In genomic region chr5:923473-923873, GRCh38 we compare ENCODE assay signal across 9 cellular contexts. TPM values are rescaled to one million over a fixed set of nuclear protein-coding genes. Genes with fewer than 3 reads are reported as not detected.
DNase-seq lines count a peak whose midpoint lies in the region; ATAC-seq and TF ChIP-seq lines count a peak whose summit lies in the region.
"Had no signal": no experiment of that assay in that cellular context is flagged by ENCODE, and none has a peak within 500 bp of the region (broad histone marks: within the 10 kb centered on the region; RNA-seq: fewer than 3 reads in every experiment).

No MANE protein-coding gene starts in this region.

- no peak for TF ChIP-seq POLR2A in upper lobe of left lung (IDR thresholded peaks at IDR 0.05)

- POLR2A ChIA-PET in RWPE1 (lab: Yijun Ruan, JAX; ENCODE audit: low non-redundant PET): no interaction called here

- no peaks in the 10 kb centered on the region for H3K4me1 ChIP-seq in foreskin keratinocyte
- no peaks in the 10 kb centered on the region for H3K4me1 ChIP-seq in parathyroid adenoma
- H3K4me1 ChIP-seq in upper lobe of left lung: peaks cover 9 to 13% (median 11%) of the 10 kb centered on the region in 4 donors

- 10 to 21% methylated on average over 5 to 14 of the region's 14 CpGs for WGBS in upper lobe of left lung, 2 donors

- peak; percentile 80 for ATAC-seq in GM21390 (IDR thresholded peaks at IDR 0.05; ENCODE audit: unreplicated experiment)
- peak; percentile 84 for ATAC-seq in foreskin keratinocyte
- ATAC-seq in upper lobe of left lung (ENCODE audit: low FRiP score in 2 of 2): peak; percentile 89 to 92

- peak overlapping the region; percentile 4 for H3K27ac Mint-ChIP-seq in activated T-helper 2 cell treated with anti-CD3 and anti-CD28 coated beads, Interferon-gamma antibody, Interleukin-2, Interleukin-4, amounts not matched to agents 10 μg/mL and 5 μg/mL and 100 μg/mL, durations not matched to agents 14 hours and 24 hours and 36 hours

- H2AFZ ChIP-seq in parathyroid adenoma: no peak overlapping the region

- peaks cover 21% of the 10 kb centered on the region for H3K4me1 Mint-ChIP-seq in activated T-helper 2 cell treated with anti-CD3 and anti-CD28 coated beads, Interferon-gamma antibody, Interleukin-2, Interleukin-4, amounts not matched to agents 10 μg/mL and 5 μg/mL and 100 μg/mL, durations not matched to agents 14 hours and 24 hours and 36 hours (ENCODE audit: low read depth)

- H3K27ac ChIP-seq in RWPE1: no peak overlapping the region
- H3K27ac ChIP-seq in foreskin keratinocyte: no peak overlapping the region
- no peak overlapping the region for H3K27ac ChIP-seq in parathyroid adenoma
- no peak overlapping the region for H3K27ac ChIP-seq in upper lobe of left lung
- H3K27ac ChIP-seq: SK-N-MC had no signal

- CTCF ChIA-PET in RWPE1 (lab: Yijun Ruan, JAX): interaction anchor here (0.5 to 1.2 kb wide), 11 partner anchors 10 to 730 kb away, joined by 3 to 7 read pairs (median 3); no protein-coding TSS in a partner anchor

- DNase-seq in CMK (ENCODE audit: low read depth) (peak; percentile 64), LHCN-M2 (ENCODE audit: low read depth) (peak; percentile 52), RWPE1 (ENCODE audit: low spot score) (peak; percentile 80), foreskin keratinocyte (peak in 1 of 2 donors; percentile 33), upper lobe of left lung (peak; percentile 73 to 93)
- DNase-seq in activated T-helper 2 cell treated with anti-CD3 and anti-CD28 coated beads, Interferon-gamma antibody, Interleukin-2, Interleukin-4, amounts not matched to agents 10 μg/mL and 5 μg/mL and 100 μg/mL, durations not matched to agents 14 hours and 24 hours and 36 hours (ENCODE audit: low spot score): peak; percentile 69

- H3K79me2 ChIP-seq in parathyroid adenoma: no peaks in the 10 kb centered on the region

- peaks cover 21% of the 10 kb centered on the region for H3K27me3 Mint-ChIP-seq in activated T-helper 2 cell treated with anti-CD3 and anti-CD28 coated beads, Interferon-gamma antibody, Interleukin-2, Interleukin-4, amounts not matched to agents 10 μg/mL and 5 μg/mL and 100 μg/mL, durations not matched to agents 14 hours and 24 hours and 36 hours (ENCODE audit: low read depth)

- no peak overlapping the region for H3K4me3 ChIP-seq in parathyroid adenoma (ENCODE audit: low read depth, low read length)
- no peak overlapping the region for H3K4me3 ChIP-seq in upper lobe of left lung
- H3K4me3 ChIP-seq: SK-N-MC had no signal

- H3K36me3 Mint-ChIP-seq in activated T-helper 2 cell treated with anti-CD3 and anti-CD28 coated beads, Interferon-gamma antibody, Interleukin-2, Interleukin-4, amounts not matched to agents 10 μg/mL and 5 μg/mL and 100 μg/mL, durations not matched to agents 14 hours and 24 hours and 36 hours (ENCODE audit: low read depth): peaks cover 14% of the 10 kb centered on the region

- no peaks in the 10 kb centered on the region for H3K9me3 Mint-ChIP-seq in activated T-helper 2 cell treated with anti-CD3 and anti-CD28 coated beads, Interferon-gamma antibody, Interleukin-2, Interleukin-4, amounts not matched to agents 10 μg/mL and 5 μg/mL and 100 μg/mL, durations not matched to agents 14 hours and 24 hours and 36 hours

- TF ChIP-seq CTCF in RWPE1 (conservative IDR thresholded peaks at IDR 0.05; ENCODE audit: low read depth): peak; percentile 96
- peak; percentile 91 for TF ChIP-seq CTCF in foreskin keratinocyte (conservative IDR thresholded peaks at IDR 0.05)
- TF ChIP-seq CTCF in parathyroid adenoma (IDR thresholded peaks at IDR 0.05): peak; percentile 82
- peak; percentile 63 to 91 (median 82) for TF ChIP-seq CTCF in upper lobe of left lung (IDR thresholded peaks at IDR 0.05)

- H3K9me3 ChIP-seq in parathyroid adenoma (ENCODE audit: control insufficient read depth, low read length) (no peaks in the 10 kb centered on the region), upper lobe of left lung (no peaks in the 10 kb centered on the region)

- H3K36me3 ChIP-seq in parathyroid adenoma (ENCODE audit: control insufficient read depth, insufficient read depth, low read length) (no peaks in the 10 kb centered on the region), upper lobe of left lung (no peaks in the 10 kb centered on the region)

- H3K4me2 ChIP-seq in parathyroid adenoma (ENCODE audit: low read length): no peak overlapping the region

- H3K4me3 Mint-ChIP-seq in activated T-helper 2 cell treated with anti-CD3 and anti-CD28 coated beads, Interferon-gamma antibody, Interleukin-2, Interleukin-4, amounts not matched to agents 10 μg/mL and 5 μg/mL and 100 μg/mL, durations not matched to agents 14 hours and 24 hours and 36 hours (ENCODE audit: low read depth): no peak overlapping the region

- TF ChIP-seq EP300 in upper lobe of left lung (IDR thresholded peaks at IDR 0.05): no peak

- no peak overlapping the region for H3K9ac ChIP-seq in parathyroid adenoma

- intact Hi-C loops in activated T-helper 2 cell treated with anti-CD3 and anti-CD28 coated beads, Interferon-gamma antibody, Interleukin-2, Interleukin-4, amounts not matched to agents 10 μg/mL and 5 μg/mL and 100 μg/mL, durations not matched to agents 14 hours and 24 hours and 36 hours (cut with micrococcal nuclease): loop anchor here (1.0 to 10.0 kb wide), 3 partner anchors 88 to 721 kb away; no protein-coding TSS in a partner anchor

- peaks cover 33% of the 10 kb centered on the region for H3K27me3 ChIP-seq in foreskin keratinocyte
- peaks cover 3% of the 10 kb centered on the region for H3K27me3 ChIP-seq in parathyroid adenoma (ENCODE audit: control insufficient read depth, insufficient read depth, low read length)
- H3K27me3 ChIP-seq in upper lobe of left lung: peaks cover 0 to 7% (median 4%) of the 10 kb centered on the region in 4 donors

RNA-seq across cellular contexts. Expression of gene TRIP13, which starts 30.8 kb away (rescaled TPM):
- total RNA-seq in LHCN-M2 (2014; rRNA removed) (64.7 and 65.9 TPM in 2 replicates), foreskin keratinocyte (43.4 and 58.3 TPM in 2 replicates), upper lobe of left lung (1 to 10 TPM; 1.0 to 2.1 (median 1.5) TPM)
- 21.2 TPM for polyA plus RNA-seq in LHCN-M2 (2012)
- total RNA-seq in activated T-helper 2 cell treated with anti-CD3 and anti-CD28 coated beads, Interferon-gamma antibody, Interleukin-2, Interleukin-4, amounts not matched to agents 10 μg/mL and 5 μg/mL and 100 μg/mL, durations not matched to agents 14 hours and 24 hours and 36 hours: 36.6 and 37.6 TPM in 2 replicates
- polyA plus RNA-seq in foreskin keratinocyte: 27.7 and 37.9 TPM in 2 replicates

RNA-seq across cellular contexts. Expression of gene BRD9, which starts 30.9 kb away (rescaled TPM):
- 44.7 and 45.8 TPM in 2 replicates for total RNA-seq in LHCN-M2 (2014; rRNA removed)
- 30.8 TPM for polyA plus RNA-seq in LHCN-M2 (2012)
- 72.9 and 73.2 TPM in 2 replicates for total RNA-seq in activated T-helper 2 cell treated with anti-CD3 and anti-CD28 coated beads, Interferon-gamma antibody, Interleukin-2, Interleukin-4, amounts not matched to agents 10 μg/mL and 5 μg/mL and 100 μg/mL, durations not matched to agents 14 hours and 24 hours and 36 hours
- total RNA-seq in foreskin keratinocyte: 35.1 and 38.6 TPM in 2 replicates
- 29.3 and 31.6 TPM in 2 replicates for polyA plus RNA-seq in foreskin keratinocyte
- total RNA-seq in upper lobe of left lung: 100 to 1,000 TPM in 1 of 6 donors, 10 to 100 TPM in 5; 37.5 to 160 (median 42.3) TPM

Comparison
In these comparisons a context has a peak if more than half of its experiments do, and no peak if none do; other contexts are left out.
1. RNA of gene TRIP13, which starts 30.8 kb away (total RNA-seq): 64.7 to 65.9 TPM in LHCN-M2, 43.4 to 58.3 TPM in foreskin keratinocyte and 36.6 to 37.6 TPM in activated T-helper 2 cell treated with anti-CD3 and anti-CD28 coated beads, Interferon-gamma antibody, Interleukin-2, Interleukin-4, amounts not matched to agents 10 μg/mL and 5 μg/mL and 100 μg/mL, durations not matched to agents 14 hours and 24 hours and 36 hours; 1.0 to 2.1 TPM in upper lobe of left lung; every median in the first group is over 10 times any median in the second.
2. Peak in every context shown above with its lines, with median percentiles within 50 percentile points of each other: ATAC-seq and CTCF ChIP-seq.